In genomic region chr20:31663838-31664695, GRCh38 we compare ENCODE assay signal across 9 cellular contexts. TPM values are rescaled to one million over a fixed set of nuclear protein-coding genes. Genes with fewer than 3 reads are reported as not detected.
A peak's percentile ranks its signal among the peaks of the same experiment; 100 is the strongest.
DNase-seq lines count a peak whose midpoint lies in the region; ATAC-seq and TF ChIP-seq lines count a peak whose summit lies in the region.
"Had no signal": no experiment of that assay in that cellular context is flagged by ENCODE, and none has a peak within 500 bp of the region (broad histone marks: within the 10 kb centered on the region; RNA-seq: fewer than 3 reads in every experiment).

No MANE protein-coding gene starts in this region.

- H3K27ac ChIP-seq in Peyer's patch (peak overlapping the region in 3 of 4 donors; percentile 32 to 81 (median 80)), right cardiac atrium (ENCODE audit: low read length) (peak overlapping the region; percentile 54), subcutaneous abdominal adipose tissue (ENCODE audit: low read depth, low read length) (peak overlapping the region; percentile 82), neuronal stem cell (replicated peaks; ENCODE audit: low read length) (no peak overlapping the region)

- no peak overlapping the region for H3K4me2 ChIP-seq in neuronal stem cell (ENCODE audit: insufficient read depth, low read length, poor library complexity, severe bottlenecking)

- peak in 1 of 2 donors; percentile 37 for TF ChIP-seq POLR2A in Peyer's patch (IDR thresholded peaks at IDR 0.05)

- H3K23ac ChIP-seq in neuronal stem cell (ENCODE audit: low read depth, low read length, poor library complexity): no peak overlapping the region

- H3K4ac ChIP-seq in neuronal stem cell (ENCODE audit: low read length): no peak overlapping the region

- peaks cover 5% of the 10 kb centered on the region for H3K79me1 ChIP-seq in neuronal stem cell (ENCODE audit: low read depth, low read length)

- H2AFZ ChIP-seq in neuronal stem cell (ENCODE audit: low read length): no peak overlapping the region

- intact Hi-C loops in right cardiac atrium (cut with DNase I): loop anchor here in 1 of 4 donors (5.0 kb wide), 1 partner anchor 58 kb away; the partner anchor contains the start of gene BCL2L1

- TF ChIP-seq CTCF in Peyer's patch (IDR thresholded peaks at IDR 0.05): no peak

- peaks cover 0 to 64% (median 6%) of the 10 kb centered on the region in 4 donors for H3K4me1 ChIP-seq in Peyer's patch
- peaks cover 14% of the 10 kb centered on the region for H3K4me1 ChIP-seq in right cardiac atrium (ENCODE audit: control insufficient read depth, insufficient read depth, low read length)
- peaks cover 29 to 66% (median 64%) of the 10 kb centered on the region in 5 donors for H3K4me1 ChIP-seq in subcutaneous abdominal adipose tissue (ENCODE audit: control insufficient read depth in 5 of 5, insufficient read depth in 5 of 5, low read length in 5 of 5)
- peaks cover 8% of the 10 kb centered on the region in 2 donors for H3K4me1 ChIP-seq in neuronal stem cell (ENCODE audit: control insufficient read depth in 2 of 2, insufficient read depth in 1 of 2, low read depth in 1 of 2, low read length in 2 of 2)

- H3K36me3 ChIP-seq in Peyer's patch (peaks cover 0 to 16% (median 0%) of the 10 kb centered on the region in 3 donors), subcutaneous abdominal adipose tissue (ENCODE audit: control insufficient read depth in 5 of 5, insufficient read depth in 5 of 5, low read length in 5 of 5) (peaks cover 0 to 26% (median 19%) of the 10 kb centered on the region in 5 donors), neuronal stem cell (replicated peaks in 1 of 2; ENCODE audit: control insufficient read depth in 2 of 2, insufficient read depth in 2 of 2, low read length in 2 of 2) (peaks cover 9 to 38% of the 10 kb centered on the region in 2 donors)

- H3K9ac ChIP-seq in subcutaneous abdominal adipose tissue (ENCODE audit: low read length in 5 of 5): peak overlapping the region in 2 of 5 donors; percentile 1 to 42
- H3K9ac ChIP-seq in neuronal stem cell (ENCODE audit: low read depth, low read length, poor library complexity): no peak overlapping the region

- no peak overlapping the region for H4K91ac ChIP-seq in neuronal stem cell (ENCODE audit: low read depth, low read length, poor library complexity)

- 51% methylated on average over 11 of the region's 11 CpGs for WGBS in right cardiac atrium
- no CpG with 5 or more reads among the region's 11 CpGs for WGBS in neuronal stem cell (ENCODE audit: extremely low coverage in 2 of 2, insufficient read length in 2 of 2, insufficient replicate concordance in 1 of 2), 2 donors

- no peak overlapping the region for H3K18ac ChIP-seq in neuronal stem cell (ENCODE audit: low read length)

- no peak for ATAC-seq in right cardiac atrium
- ATAC-seq in GM19455 (IDR thresholded peaks at IDR 0.05; ENCODE audit: unreplicated experiment): no peak

- H3K9me3 ChIP-seq in Peyer's patch (no peaks in the 10 kb centered on the region), right cardiac atrium (ENCODE audit: control insufficient read depth, low read length) (no peaks in the 10 kb centered on the region), subcutaneous abdominal adipose tissue (ENCODE audit: control insufficient read depth in 5 of 5, low read length in 5 of 5) (no peaks in the 10 kb centered on the region), neuronal stem cell (replicated peaks in 1 of 2; ENCODE audit: control insufficient read depth in 2 of 2, insufficient read depth in 1 of 2, low read depth in 1 of 2, low read length in 2 of 2) (no peaks in the 10 kb centered on the region)

- no peak overlapping the region for H3K14ac ChIP-seq in neuronal stem cell (ENCODE audit: low read length)

- no peak overlapping the region for H2AK5ac ChIP-seq in neuronal stem cell (ENCODE audit: low read depth, low read length)

- H4K8ac ChIP-seq in neuronal stem cell (ENCODE audit: low read depth, low read length): no peak overlapping the region

- DNase-seq in NCI-H2171 treated with DMSO at 0.1 percent for 48 hours (lab: John Stamatoyannopoulos, UW) (peak; percentile 27), NCI-H2171 (lab: John Stamatoyannopoulos, UW) (no peak), Peyer's patch (peak in 2 of 3 donors; percentile 64 to 76), right cardiac atrium (no peak), cerebellar nuclear complex (lab: John Stamatoyannopoulos, UW) (no peak), neuronal stem cell (ENCODE audit: low spot score) (no peak)

- H3K4me3 ChIP-seq in Peyer's patch: no peak overlapping the region
- no peak overlapping the region for H3K4me3 ChIP-seq in right cardiac atrium (ENCODE audit: low read length)
- H3K4me3 ChIP-seq in subcutaneous abdominal adipose tissue (ENCODE audit: low read depth in 1 of 5, low read length in 5 of 5): no peak overlapping the region
- H3K4me3 ChIP-seq in neuronal stem cell (ENCODE audit: low read length in 2 of 2): no peak overlapping the region

- H3K27me3 ChIP-seq in Peyer's patch (no peaks in the 10 kb centered on the region), right cardiac atrium (ENCODE audit: control insufficient read depth, insufficient read depth) (no peaks in the 10 kb centered on the region), subcutaneous abdominal adipose tissue (ENCODE audit: control insufficient read depth in 5 of 5, insufficient read depth in 4 of 5, low read length in 5 of 5) (no peaks in the 10 kb centered on the region), neuronal stem cell (ENCODE audit: control insufficient read depth in 3 of 3, insufficient read depth in 3 of 3, low read depth in 1 of 3, low read length in 3 of 3) (no peaks in the 10 kb centered on the region)

- H2BK5ac ChIP-seq in neuronal stem cell (ENCODE audit: low read length): no peak overlapping the region

- H2BK12ac ChIP-seq in neuronal stem cell (ENCODE audit: low read length): no peak overlapping the region

- no peak overlapping the region for H2BK120ac ChIP-seq in neuronal stem cell (ENCODE audit: low read depth, low read length)

- H2BK15ac ChIP-seq in neuronal stem cell (ENCODE audit: low read length): no peak overlapping the region

RNA-seq across cellular contexts. Expression of gene COX4I2, which starts 26.4 kb away (rescaled TPM):
- total RNA-seq in Peyer's patch (1 to 10 TPM in 1 of 4 donors, not detected in 3; 2.5 TPM), right cardiac atrium (10 to 100 TPM in 1 of 4 donors, 1 to 10 TPM in 3; 3.1 to 13.2 (median 9.0) TPM)
- 29.5 TPM for polyA plus RNA-seq in right cardiac atrium
- 0.10 TPM for polyA plus RNA-seq in neuronal stem cell (2013, experiment 1 of 2)
- not detected for polyA plus RNA-seq in neuronal stem cell (2013, experiment 2 of 2)
- total RNA-seq: activated CD8-positive, alpha-beta memory T cell treated with anti-CD3 and anti-CD28 coated beads for 36 hours had no signal

RNA-seq across cellular contexts. Expression of gene BCL2L1, which starts 58.6 kb away (rescaled TPM):
- total RNA-seq in Peyer's patch (100 to 1,000 TPM in 3 of 4 donors, 10 to 100 TPM in 1; 85.0 to 185 (median 144) TPM), right cardiac atrium (10 to 100 TPM; 39.9 to 56.9 (median 46.1) TPM)
- 46.0 TPM for polyA plus RNA-seq in right cardiac atrium
- polyA plus RNA-seq in neuronal stem cell (2013, experiment 1 of 2): 37.9 TPM
- 38.2 TPM for polyA plus RNA-seq in neuronal stem cell (2013, experiment 2 of 2)

RNA-seq across cellular contexts. Expression of gene ID1, which starts 59.0 kb away (rescaled TPM):
- total RNA-seq in Peyer's patch: 100 to 1,000 TPM; 408 to 760 (median 570) TPM
- total RNA-seq in right cardiac atrium: 100 to 1,000 TPM; 122 to 188 (median 134) TPM
- polyA plus RNA-seq in right cardiac atrium: 273 TPM
- 60.4 TPM for polyA plus RNA-seq in neuronal stem cell (2013, experiment 1 of 2)
- polyA plus RNA-seq in neuronal stem cell (2013, experiment 2 of 2): 58.3 TPM

Comparison
In these comparisons a context has a peak if more than half of its experiments do, and no peak if none do; other contexts are left out.
1. DNase-seq: peak in NCI-H2171 treated with DMSO at 0.1 percent for 48 hours (single experiment) and Peyer's patch (2 of 3); none in NCI-H2171 (single experiment), right cardiac atrium (0 of 3), cerebellar nuclear complex (0 of 2) and neuronal stem cell (single experiment).